In the genomic region with DNA sequence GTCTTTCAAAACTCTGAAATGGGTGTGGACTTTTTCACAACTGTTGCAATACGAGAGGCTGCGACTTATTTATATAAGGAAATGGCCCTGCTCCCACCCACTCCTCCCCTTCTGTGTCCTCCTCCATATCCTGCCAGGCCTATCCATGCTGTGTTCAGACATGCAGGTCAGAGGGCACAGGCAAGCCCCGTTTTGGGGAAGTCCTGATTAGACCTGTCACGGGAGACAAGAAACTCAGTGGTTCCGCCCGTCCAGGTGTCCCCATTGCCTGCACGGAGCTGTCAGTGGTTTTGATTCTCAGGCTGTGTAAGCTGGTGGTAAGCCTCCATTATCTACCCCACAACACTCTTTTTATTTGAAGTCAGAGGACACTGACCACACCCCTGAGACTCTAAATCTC, we compare ENCODE assay signal across 10 cellular contexts.
DNase-seq lines count a peak whose midpoint lies in the region; ATAC-seq and TF ChIP-seq lines count a peak whose summit lies in the region.
"Had no signal": no experiment of that assay in that cellular context is flagged by ENCODE, and none has a peak within 500 bp of the region (broad histone marks: within the 10 kb centered on the region; RNA-seq: fewer than 3 reads in every experiment).

No MANE protein-coding gene starts in this region.

- DNase-seq in Right ventricle myocardium superior (no peak), left ventricle myocardium inferior (no peak), T-helper 17 cell (no peak), upper lobe of left lung (peak in 1 of 2 donors; percentile 71), NCI-H1048 (lab: John Stamatoyannopoulos, UW) (no peak)
- DNase-seq in effector CD8-positive, alpha-beta T cell (lab: John Stamatoyannopoulos, UW): no peak
- no peak for DNase-seq in activated CD4-positive, alpha-beta T cell treated with anti-CD3 and anti-CD28 coated beads for 4 hours
- DNase-seq: NCI-H146 had no signal

- H3K27me3 Mint-ChIP-seq in T-helper 17 cell: no peaks in the 10 kb centered on the region

- no peaks in the 10 kb centered on the region for H3K27me3 ChIP-seq in left ventricle myocardium inferior (ENCODE audit: low read depth)
- no peaks in the 10 kb centered on the region for H3K27me3 ChIP-seq in upper lobe of left lung

- peaks cover 50% of the 10 kb centered on the region for H3K4me1 Mint-ChIP-seq in T-helper 17 cell

- peaks cover 4% of the 10 kb centered on the region for H3K36me3 Mint-ChIP-seq in T-helper 17 cell (ENCODE audit: low read depth)

- no peaks in the 10 kb centered on the region for H3K9me3 ChIP-seq in left ventricle myocardium inferior (replicated peaks)
- H3K9me3 ChIP-seq in T-helper 17 cell (ENCODE audit: control insufficient read depth, low read length, poor library complexity, severe bottlenecking): no peaks in the 10 kb centered on the region
- no peaks in the 10 kb centered on the region for H3K9me3 ChIP-seq in upper lobe of left lung
- H3K9me3 ChIP-seq: A549 had no signal

- peak; percentile 5 for ATAC-seq in Right ventricle myocardium superior (ENCODE audit: poor library complexity)
- ATAC-seq in HG02970 (IDR thresholded peaks at IDR 0.05; ENCODE audit: low FRiP score, unreplicated experiment): peak; percentile 64
- peak; percentile 64 for ATAC-seq in T-helper 17 cell
- ATAC-seq in upper lobe of left lung (ENCODE audit: low FRiP score in 2 of 2): peak; percentile 67 to 78
- ATAC-seq: A549 had no signal

- intact Hi-C loops in Right ventricle myocardium superior (cut with DNase I) (no loop called here), left ventricle myocardium inferior (cut with micrococcal nuclease) (no loop called here)

- 47 to 54% methylated on average over 7 of the region's 7 CpGs for WGBS in upper lobe of left lung, 2 donors

- TF ChIP-seq CTCF in left ventricle myocardium inferior (IDR thresholded peaks at IDR 0.05; ENCODE audit: borderline replicate concordance) (no peak), upper lobe of left lung (IDR thresholded peaks at IDR 0.05) (no peak)

- TF ChIP-seq POLR2A in upper lobe of left lung (IDR thresholded peaks at IDR 0.05): no peak

- H3K36me3 ChIP-seq in left ventricle myocardium inferior (no peaks in the 10 kb centered on the region), upper lobe of left lung (no peaks in the 10 kb centered on the region)

- TF ChIP-seq EP300 in upper lobe of left lung (IDR thresholded peaks at IDR 0.05): peak in 1 of 4 donors; percentile 42

- H3K4me1 ChIP-seq in left ventricle myocardium inferior (peaks cover 84% of the 10 kb centered on the region), upper lobe of left lung (peaks cover 18 to 38% (median 26%) of the 10 kb centered on the region in 4 donors)
- H3K4me1 ChIP-seq: A549 had no signal

- no peak overlapping the region for H3K4me3 Mint-ChIP-seq in T-helper 17 cell

- H3K4me3 ChIP-seq in left ventricle myocardium inferior: no peak overlapping the region
- H3K4me3 ChIP-seq in upper lobe of left lung: no peak overlapping the region
- H3K4me3 ChIP-seq: A549 had no signal

- H3K27ac ChIP-seq in left ventricle myocardium inferior (replicated peaks): no peak overlapping the region
- H3K27ac ChIP-seq in upper lobe of left lung: no peak overlapping the region
- H3K27ac ChIP-seq: A549 had no signal

- H3K27ac Mint-ChIP-seq in T-helper 17 cell: peak overlapping the region; percentile 78

Comparison
In these comparisons a context has a peak if more than half of its experiments do, and no peak if none do; other contexts are left out.
1. ATAC-seq: peak in every context shown above with its lines; median percentile 72 in upper lobe of left lung; 64 in HG02970; 64 in T-helper 17 cell; 5 in Right ventricle myocardium superior.